ENCODE assay signal across 8 cellular contexts in genomic region chr11:10857604-10858504, GRCh38. TPM values are rescaled to one million over a fixed set of nuclear protein-coding genes. Genes with fewer than 3 reads are reported as not detected.
DNase-seq lines count a peak whose midpoint lies in the region; ATAC-seq and TF ChIP-seq lines count a peak whose summit lies in the region.

ZBED5 (minus strand) TSS chr11:10858053; CDS start chr11:10854945, 3,108 bp downstream.

- H2AK5ac ChIP-seq in trophoblast cell (ENCODE audit: low read length) = peak within 1 kb of the TSS; percentile 64

- intact Hi-C loops in transverse colon (cut with DNase I; ENCODE audit: low total_unique reads) = loop anchor here (2.0 to 10.0 kb wide), 3 partner anchors 47 to 73 kb away; partner anchors contain the start of gene EIF4G2

- no peak within 1 kb of the TSS for H3K23ac ChIP-seq in trophoblast cell (ENCODE audit: low read length)

- peak within 1 kb of the TSS; percentile 91 for H3K4me2 ChIP-seq in trophoblast cell (ENCODE audit: low read length)

- H4K12ac ChIP-seq in trophoblast cell (ENCODE audit: low read depth, low read length) = peak within 1 kb of the TSS; percentile 20

- in situ Hi-C loops in transverse colon (cut with MboI; ENCODE audit: low pct_ligation_motif_present in 1 of 4, low pct_unique_long_range_greater_than_20kb in 1 of 4, low sequenced_read_pairs in 3 of 4) = loop anchor here in 1 of 4 donors (10.0 kb wide), 1 partner anchor 53 kb away; the partner anchor contains the start of gene EIF4G2

- TF ChIP-seq CTCF in GM12875 (IDR thresholded peaks at IDR 0.05; ENCODE audit: borderline replicate concordance, insufficient read depth, low read depth, low read length) = no peak
- peak; percentile 21 for TF ChIP-seq CTCF in cardiac muscle cell (IDR thresholded peaks at IDR 0.05; ENCODE audit: low read depth, low read length)
- peak in 4 of 5 experiments; percentile 22 to 47 (median 36) for TF ChIP-seq CTCF in transverse colon (IDR thresholded peaks at IDR 0.05)

- H3K27ac ChIP-seq in cardiac muscle cell (peak within 1 kb of the TSS; percentile 92), trophoblast cell (ENCODE audit: low read depth, low read length) (peak within 1 kb of the TSS; percentile 90), transverse colon (peak within 1 kb of the TSS; percentile 98 to 99 (median 99))

- H3K27me3 ChIP-seq in adipocyte (replicated peaks; ENCODE audit: control insufficient read depth, insufficient read depth, low read length) (no peaks in the 10 kb centered on the region), cardiac muscle cell (no peaks in the 10 kb centered on the region), trophoblast cell (ENCODE audit: insufficient read depth, low read length) (no peaks in the 10 kb centered on the region), transverse colon (no peaks in the 10 kb centered on the region)

- H3K79me2 ChIP-seq in trophoblast cell (ENCODE audit: control insufficient read depth, insufficient read depth, low read length, poor library complexity) = peaks cover 8% of the 10 kb centered on the region

- peak within 1 kb of the TSS; percentile 99 for H3K9ac ChIP-seq in adipocyte (ENCODE audit: low read length)
- H3K9ac ChIP-seq in trophoblast cell (ENCODE audit: low read length) = peak within 1 kb of the TSS; percentile 91

- H2BK120ac ChIP-seq in trophoblast cell (ENCODE audit: insufficient read depth, low read length, poor library complexity) = peak within 1 kb of the TSS; percentile 74

- ATAC-seq in HG02798 (IDR thresholded peaks at IDR 0.05; ENCODE audit: poor library complexity, unreplicated experiment) = peak; percentile 93

- peaks cover 33% of the 10 kb centered on the region for H3K36me3 ChIP-seq in adipocyte (ENCODE audit: control insufficient read depth, insufficient read depth, low read length, severe bottlenecking)
- peaks cover 31% of the 10 kb centered on the region for H3K36me3 ChIP-seq in cardiac muscle cell
- peaks cover 0 to 12% of the 10 kb centered on the region in 2 experiments for H3K36me3 ChIP-seq in trophoblast cell (ENCODE audit: control insufficient read depth in 1 of 2, insufficient read depth in 2 of 2, low read length in 2 of 2)
- H3K36me3 ChIP-seq in transverse colon = peaks cover 0 to 28% (median 13%) of the 10 kb centered on the region in 4 donors

- peak within 1 kb of the TSS; percentile 20 for H2BK12ac ChIP-seq in trophoblast cell (ENCODE audit: low read length)

- H2BK5ac ChIP-seq in trophoblast cell (ENCODE audit: low read depth, low read length, poor library complexity) = peak within 1 kb of the TSS; percentile 83

- peak within 1 kb of the TSS; percentile 93 for H3K14ac ChIP-seq in trophoblast cell (ENCODE audit: low read length)

- no peaks in the 10 kb centered on the region for H3K9me3 ChIP-seq in adipocyte (ENCODE audit: control insufficient read depth, low read length)
- H3K9me3 ChIP-seq in cardiac muscle cell (ENCODE audit: low read depth) = no peaks in the 10 kb centered on the region
- H3K9me3 ChIP-seq in trophoblast cell (ENCODE audit: insufficient read depth, low read depth, low read length) = no peaks in the 10 kb centered on the region
- H3K9me3 ChIP-seq in transverse colon = no peaks in the 10 kb centered on the region

- peaks cover 16% of the 10 kb centered on the region for H3K79me1 ChIP-seq in trophoblast cell (ENCODE audit: low read length)

- peak within 1 kb of the TSS; percentile 90 for H3K4ac ChIP-seq in trophoblast cell (ENCODE audit: low read depth, low read length)

- WGBS in trophoblast cell (ENCODE audit: extremely low coverage, insufficient coverage, insufficient read length) = no CpG with 5 or more reads among the region's 72 CpGs
- WGBS in transverse colon (ENCODE audit: low coverage in 1 of 2), 2 donors = 1% methylated on average over 72 of the region's 72 CpGs; no CpG with 5 or more reads in 1 of the 2 donors

- no peak for TF ChIP-seq EP300 in transverse colon (IDR thresholded peaks at IDR 0.05; ENCODE audit: low read depth)

- H4K8ac ChIP-seq in trophoblast cell (ENCODE audit: low read depth, low read length) = peak within 1 kb of the TSS; percentile 91

- H4K91ac ChIP-seq in trophoblast cell (ENCODE audit: low read depth, low read length) = peak within 1 kb of the TSS; percentile 85

- peak within 1 kb of the TSS; percentile 77 for H2AFZ ChIP-seq in trophoblast cell (ENCODE audit: insufficient read depth, low read length, poor library complexity)

- DNase-seq in NCI-H1436 (lab: John Stamatoyannopoulos, UW) (peak; percentile 96), T follicular helper cell (ENCODE audit: low read depth) (peak; percentile 92), adipocyte (ENCODE audit: low read depth) (peak; percentile 98), cardiac muscle cell (ENCODE audit: low read depth in 1 of 2, low spot score in 1 of 2) (peak; percentile 97 to 98), trophoblast cell (peak; percentile 97 to 99), transverse colon (peak; percentile 98)

- peak within 1 kb of the TSS; percentile 66 for H3K18ac ChIP-seq in trophoblast cell (ENCODE audit: low read length)

- H3K4me3 ChIP-seq in GM12875 (ENCODE audit: low read depth, low read length) (peak within 1 kb of the TSS; percentile 84), adipocyte (ENCODE audit: low read length) (peak within 1 kb of the TSS; percentile 99), cardiac muscle cell (peak within 1 kb of the TSS; percentile 74), trophoblast cell (ENCODE audit: low read depth, low read length) (peak within 1 kb of the TSS; percentile 94), transverse colon (peak within 1 kb of the TSS; percentile 70 to 87 (median 79))

- H3K4me1 ChIP-seq in adipocyte (ENCODE audit: control insufficient read depth, insufficient read depth, low read length) = peaks cover 13% of the 10 kb centered on the region
- H3K4me1 ChIP-seq in cardiac muscle cell (ENCODE audit: low read depth) = peaks cover 16% of the 10 kb centered on the region
- H3K4me1 ChIP-seq in trophoblast cell (ENCODE audit: control insufficient read depth in 1 of 2, insufficient read depth in 2 of 2, low read length in 2 of 2) = no peaks in the 10 kb centered on the region
- H3K4me1 ChIP-seq in transverse colon = peaks cover 0 to 41% (median 19%) of the 10 kb centered on the region in 4 donors

- TF ChIP-seq POLR2A in transverse colon (IDR thresholded peaks at IDR 0.05) = peak; percentile 99

RNA-seq across cellular contexts. Expression of gene ZBED5, which starts in this region (rescaled TPM):
- total RNA-seq in cardiac muscle cell (36.2 and 37.7 TPM in 2 replicates), transverse colon (10 to 100 TPM; 13.7 to 38.4 (median 29.7) TPM)
- polyA plus RNA-seq in cardiac muscle cell = 70.7 and 76.6 TPM in 2 replicates
- polyA plus RNA-seq in trophoblast cell (2013) = 22.2 and 22.5 TPM in 2 replicates

Comparison
In these comparisons a context has a peak if more than half of its experiments do, and no peak if none do; other contexts are left out.
1. Peak in every context shown above with its lines: DNase-seq, ATAC-seq, H3K4me3 ChIP-seq and H3K27ac ChIP-seq.